ENCODE assay signal across 8 cellular contexts in genomic region chr3:53890726-53891499, GRCh38. TPM values are rescaled to one million over a fixed set of nuclear protein-coding genes. Genes with fewer than 3 reads are reported as not detected.
A peak's percentile ranks its signal among the peaks of the same experiment; 100 is the strongest.
DNase-seq lines count a peak whose midpoint lies in the region; ATAC-seq and TF ChIP-seq lines count a peak whose summit lies in the region.

No MANE protein-coding gene starts in this region.

- peaks cover 16% of the 10 kb centered on the region for H3K4me1 Mint-ChIP-seq in endodermal cell

- H3K9me2 ChIP-seq in Karpas-422 (replicated peaks; ENCODE audit: insufficient read depth, low read length) = no peaks in the 10 kb centered on the region

- H3K27ac Mint-ChIP-seq in endodermal cell = peak overlapping the region; percentile 100

- H3K36me3 ChIP-seq in Karpas-422 (ENCODE audit: insufficient read depth, low read length) (peaks cover 24% of the 10 kb centered on the region; the same call in 1 of the 2 replicates), endodermal cell (ENCODE audit: control insufficient read depth, insufficient read depth, low read length) (peaks cover 25% of the 10 kb centered on the region), muscle layer of duodenum (ENCODE audit: control insufficient read depth in 1 of 2, insufficient read depth in 2 of 2, low read length in 2 of 2) (peaks cover 3% of the 10 kb centered on the region in 2 donors), tibial artery (peaks cover 6 to 15% (median 12%) of the 10 kb centered on the region in 3 donors)

- H3K27ac ChIP-seq in Karpas-422 (ENCODE audit: low read length) = no peak overlapping the region
- peak overlapping the region; percentile 86 for H3K27ac ChIP-seq in endodermal cell (ENCODE audit: low read depth, low read length)
- H3K27ac ChIP-seq in muscle layer of duodenum (ENCODE audit: low read length) = peak overlapping the region; percentile 92
- peak overlapping the region; percentile 94 to 96 for H3K27ac ChIP-seq in tibial artery

- H4K20me1 ChIP-seq in Karpas-422 (ENCODE audit: insufficient read depth, low read depth, low read length) = no peaks in the 10 kb centered on the region; the same call in 1 of the 2 replicates

- intact Hi-C loops in tibial artery (cut with DNase I; ENCODE audit: low total_unique reads) = loop anchor here (5.0 kb wide), 1 partner anchor 544 kb away; the partner anchor contains the start of gene DCP1A

- no peaks in the 10 kb centered on the region for H3K9me3 Mint-ChIP-seq in endodermal cell

- H3K4me3 Mint-ChIP-seq in endodermal cell = peak overlapping the region; percentile 92

- H3K36me3 Mint-ChIP-seq in endodermal cell (ENCODE audit: low read depth) = peaks cover 19% of the 10 kb centered on the region

- peak overlapping the region; percentile 87 for H3K9ac ChIP-seq in Karpas-422 (ENCODE audit: low read length)
- peak overlapping the region; percentile 96 for H3K9ac ChIP-seq in endodermal cell (ENCODE audit: extremely low read depth, low read length, poor library complexity, severe bottlenecking)

- H3K27me3 Mint-ChIP-seq in endodermal cell (ENCODE audit: insufficient read depth) = peaks cover 20% of the 10 kb centered on the region

- in situ Hi-C loops in KBM-7 (cut with MboI; ENCODE audit: low pct_unique_long_range_greater_than_20kb, low sequenced_read_pairs) = no loop called here

- 7 to 13% methylated on average over 14 to 22 of the region's 22 CpGs for WGBS in endodermal cell (ENCODE audit: insufficient coverage in 1 of 2, insufficient read length in 1 of 2), 2 experiments

- peak; percentile 3 for DNase-seq in GDM1 (lab: John Stamatoyannopoulos, UW)
- peak; percentile 67 for DNase-seq in Karpas-422
- peak; percentile 26 to 48 for DNase-seq in activated CD4-positive, alpha-beta T cell treated with anti-CD3 and anti-CD28 coated beads, Interleukin-2, amount 50 U/mL, for 48 hours
- peak; percentile 65 for DNase-seq in endodermal cell
- no peak for DNase-seq in tibial artery
- DNase-seq in KBM-7 = no peak

- peaks cover 46% of the 10 kb centered on the region for H3K79me2 ChIP-seq in Karpas-422 (ENCODE audit: low read length)

- H3K4me3 ChIP-seq in Karpas-422 (ENCODE audit: low read length) = peak overlapping the region; percentile 93
- peak overlapping the region; percentile 98 for H3K4me3 ChIP-seq in endodermal cell (ENCODE audit: low read length)
- H3K4me3 ChIP-seq in muscle layer of duodenum (ENCODE audit: low read depth in 1 of 2, low read length in 2 of 2) = peak overlapping the region; percentile 73 to 92
- peak overlapping the region; percentile 94 to 97 for H3K4me3 ChIP-seq in tibial artery

- H3K4me1 ChIP-seq in Karpas-422 (ENCODE audit: low read length) (peaks cover 31% of the 10 kb centered on the region), endodermal cell (ENCODE audit: control insufficient read depth, insufficient read depth, low read length) (no peaks in the 10 kb centered on the region), muscle layer of duodenum (ENCODE audit: control insufficient read depth in 1 of 2, insufficient read depth in 2 of 2, low read length in 2 of 2) (peaks cover 0 to 16% of the 10 kb centered on the region in 2 donors), tibial artery (peaks cover 0 to 30% (median 11%) of the 10 kb centered on the region in 4 donors)

- no peaks in the 10 kb centered on the region for H3K27me3 ChIP-seq in Karpas-422 (ENCODE audit: low read length)
- H3K27me3 ChIP-seq in endodermal cell (ENCODE audit: control insufficient read depth, insufficient read depth, low read length, poor library complexity, severe bottlenecking) = peaks cover 17% of the 10 kb centered on the region
- no peaks in the 10 kb centered on the region for H3K27me3 ChIP-seq in muscle layer of duodenum (ENCODE audit: low read depth, low read length)
- H3K27me3 ChIP-seq in tibial artery = no peaks in the 10 kb centered on the region

- peak overlapping the region; percentile 72 for H3K4me2 ChIP-seq in Karpas-422 (ENCODE audit: low read depth, low read length, poor library complexity, severe bottlenecking)

- H2AFZ ChIP-seq in Karpas-422 (ENCODE audit: low read length) = peak overlapping the region; percentile 43; the same call in 1 of the 2 replicates

- H3K9me3 ChIP-seq in Karpas-422 (ENCODE audit: low read length) (no peaks in the 10 kb centered on the region), endodermal cell (ENCODE audit: control insufficient read depth, low read length) (no peaks in the 10 kb centered on the region), muscle layer of duodenum (ENCODE audit: control insufficient read depth in 1 of 2, low read length in 2 of 2) (no peaks in the 10 kb centered on the region), tibial artery (no peaks in the 10 kb centered on the region)

- no peak for ATAC-seq in GM18498 (IDR thresholded peaks at IDR 0.05; ENCODE audit: unreplicated experiment)

- TF ChIP-seq CTCF in endodermal cell (conservative IDR thresholded peaks at IDR 0.05) (no peak), tibial artery (IDR thresholded peaks at IDR 0.05) (no peak)

RNA-seq across cellular contexts. Expression of gene SELENOK, which starts 0.7 kb away (rescaled TPM):
- 36.0 and 64.7 TPM in 2 replicates for total RNA-seq in Karpas-422 (2014; rRNA removed; shearing (Covaris generic); ENCODE audit: low replicate concordance)
- total RNA-seq in endodermal cell = 10 to 100 TPM; 47.0 to 47.1 TPM
- polyA plus RNA-seq in endodermal cell (2013, experiment 1 of 2) = 88.0 TPM
- polyA plus RNA-seq in endodermal cell (2013, experiment 2 of 2) = 85.5 TPM

RNA-seq across cellular contexts. Expression of gene ACTR8, which starts 9.0 kb away (rescaled TPM):
- total RNA-seq in Karpas-422 (2014; rRNA removed; shearing (Covaris generic); ENCODE audit: low replicate concordance) = 22.0 and 33.5 TPM in 2 replicates
- total RNA-seq in endodermal cell = 10 to 100 TPM; 32.9 to 41.6 TPM
- polyA plus RNA-seq in endodermal cell (2013, experiment 1 of 2) = 30.4 TPM
- polyA plus RNA-seq in endodermal cell (2013, experiment 2 of 2) = 26.7 TPM

RNA-seq across cellular contexts. Expression of gene IL17RB, which starts 44.5 kb away (rescaled TPM):
- not detected in 2 replicates for total RNA-seq in Karpas-422 (2014; rRNA removed; shearing (Covaris generic); ENCODE audit: low replicate concordance)
- total RNA-seq in endodermal cell = 1 to 10 TPM; 6.2 to 8.4 TPM
- 3.3 TPM for polyA plus RNA-seq in endodermal cell (2013, experiment 1 of 2)
- polyA plus RNA-seq in endodermal cell (2013, experiment 2 of 2) = 3.5 TPM

RNA-seq across cellular contexts. Expression of gene CHDH, which starts 44.7 kb away (rescaled TPM):
- not detected in 2 replicates for total RNA-seq in Karpas-422 (2014; rRNA removed; shearing (Covaris generic); ENCODE audit: low replicate concordance)
- total RNA-seq in endodermal cell = 10 to 100 TPM; 12.7 to 21.4 TPM
- polyA plus RNA-seq in endodermal cell (2013, experiment 1 of 2) = 2.0 TPM
- polyA plus RNA-seq in endodermal cell (2013, experiment 2 of 2) = 3.1 TPM

Comparison
In these comparisons a context has a peak if more than half of its experiments do, and no peak if none do; other contexts are left out.
1. DNase-seq: peak in GDM1 (single experiment), Karpas-422 (single experiment), activated CD4-positive, alpha-beta T cell treated with anti-CD3 and anti-CD28 coated beads, Interleukin-2, amount 50 U/mL, for 48 hours (2 of 2) and endodermal cell (single experiment); none in tibial artery (0 of 2) and KBM-7 (single experiment).
2. Peak in every context shown above with its lines, with median percentiles within 50 percentile points of each other: H3K4me3 ChIP-seq.